In genomic region chr3:185658504-185658912, GRCh38 we compare ENCODE assay signal across 10 cellular contexts.
A peak's percentile ranks its signal among the peaks of the same experiment; 100 is the strongest.
DNase-seq lines count a peak whose midpoint lies in the region; ATAC-seq and TF ChIP-seq lines count a peak whose summit lies in the region.
"Had no signal": no experiment of that assay in that cellular context is flagged by ENCODE, and none has a peak within 500 bp of the region (broad histone marks: within the 10 kb centered on the region; RNA-seq: fewer than 3 reads in every experiment).

No MANE protein-coding gene starts in this region.

- no peak overlapping the region for H4K5ac ChIP-seq in H9 (ENCODE audit: insufficient read length, low read depth, low read length)

- peaks cover 40% of the 10 kb centered on the region for H3K36me3 ChIP-seq in A673 (ENCODE audit: insufficient read depth, low read length, poor library complexity, severe bottlenecking)

- CTCF ChIA-PET in A673 (lab: Charles Lee): interaction anchor here (0.7 to 3.1 kb wide), 3 partner anchors 110 to 319 kb away, joined by 3 to 26 read pairs (median 12); no protein-coding TSS in a partner anchor

- no peak overlapping the region for H3K56ac ChIP-seq in H9 (ENCODE audit: insufficient read length, low read depth, low read length)

- no TSS peak for BruUV-seq in A673 (replicated peaks; lab: Mats Ljungman, UMichigan)

- peaks cover 12% of the 10 kb centered on the region for H3K27me3 Mint-ChIP-seq in endothelial cell (ENCODE audit: unreplicated experiment)
- no peaks in the 10 kb centered on the region; the same call in 1 of the 2 replicates for H3K27me3 Mint-ChIP-seq in H9 (ENCODE audit: low read depth)

- no peak overlapping the region for H3K9ac ChIP-seq in H9 (ENCODE audit: extremely low read depth, insufficient read length, low read length)

- no peak overlapping the region for H2BK120ac ChIP-seq in H9 (ENCODE audit: low read depth, low read length, poor library complexity, severe bottlenecking)

- DNase-seq in A673 (ENCODE audit: low spot score): peak; percentile 14
- peak; percentile 97 for DNase-seq in LHCN-M2 (ENCODE audit: low read depth)
- no peak for DNase-seq in endothelial cell (ENCODE audit: low spot score)
- peak; percentile 90 for DNase-seq in myocyte (ENCODE audit: low read depth)
- no peak for DNase-seq in ecto neural progenitor cell (ENCODE audit: low spot score)
- no peak for DNase-seq in H9
- DNase-seq in iPS-NIHi11 (ENCODE audit: low spot score): no peak

- no peak overlapping the region for H4K8ac ChIP-seq in H9 (replicated peaks; ENCODE audit: insufficient read length, low read depth, low read length)

- H3K9me3 ChIP-seq in A673 (ENCODE audit: low read depth, low read length, poor library complexity, severe bottlenecking): no peaks in the 10 kb centered on the region
- no peaks in the 10 kb centered on the region for H3K9me3 ChIP-seq in H9 (ENCODE audit: control insufficient read depth, low read depth, low read length)
- H3K9me3 ChIP-seq: SJCRH30 had no signal

- no peak overlapping the region for H3K18ac ChIP-seq in H9 (ENCODE audit: insufficient read length, low read depth, low read length)

- no peak overlapping the region for H3K23ac ChIP-seq in H9 (ENCODE audit: insufficient read length, low read depth, low read length)

- H3K4me1 Mint-ChIP-seq in endothelial cell (ENCODE audit: unreplicated experiment) (peaks cover 7% of the 10 kb centered on the region), H9 (peaks cover 4 to 5% of the 10 kb centered on the region in 2 experiments)
- H3K4me1 Mint-ChIP-seq: central memory CD8-positive, alpha-beta T cell had no signal

- no CpG with 5 or more reads among the region's 8 CpGs for WGBS in H9 (ENCODE audit: extremely low coverage, insufficient read length, low lambda C conversion rate)

- H3K27ac Mint-ChIP-seq in endothelial cell (ENCODE audit: unreplicated experiment) (peak overlapping the region; percentile 22), H9 (peak overlapping the region in 1 of 3 experiments; percentile 64; a peak in 2 of 7 replicates)

- peaks cover 5% of the 10 kb centered on the region for H3K4me1 ChIP-seq in A673 (ENCODE audit: insufficient read depth, low read length, poor library complexity, severe bottlenecking)
- H3K4me1 ChIP-seq in H9 (ENCODE audit: insufficient read depth, low read length): no peaks in the 10 kb centered on the region
- H3K4me1 ChIP-seq: SJCRH30 had no signal

- POLR2A ChIA-PET in A673 (lab: Charles Lee; ENCODE audit: low non-redundant PET): interaction anchor here (0.6 kb wide), 1 partner anchor 904 kb away, joined by 3 read pairs; no protein-coding TSS in a partner anchor

- H4K91ac ChIP-seq in H9 (ENCODE audit: insufficient read length, low read depth, low read length): no peak overlapping the region

- TF ChIP-seq CTCF in A673 (conservative IDR thresholded peaks at IDR 0.05; ENCODE audit: low read depth, low read length) (no peak), endothelial cell (IDR thresholded peaks at IDR 0.05; ENCODE audit: unreplicated experiment) (no peak), H9 (conservative IDR thresholded peaks at IDR 0.05) (no peak)

- no peak overlapping the region for H2AK5ac ChIP-seq in H9 (ENCODE audit: insufficient read length, low read length)

- H3K79me1 ChIP-seq in H9 (ENCODE audit: insufficient read depth, low read depth, low read length, poor library complexity, severe bottlenecking): no peaks in the 10 kb centered on the region

- H2BK15ac ChIP-seq in H9 (ENCODE audit: low read depth, low read length): no peak overlapping the region

- H3K27me3 ChIP-seq in A673 (replicated peaks; ENCODE audit: insufficient read depth, low read depth, low read length, poor library complexity) (no peaks in the 10 kb centered on the region), H9 (ENCODE audit: insufficient read depth, low read length) (no peaks in the 10 kb centered on the region)
- H3K27me3 ChIP-seq: SJCRH30 had no signal

- no peak for ATAC-seq in HG03354 (IDR thresholded peaks at IDR 0.05; ENCODE audit: poor library complexity, severe bottlenecking, unreplicated experiment)

- H3K4me3 Mint-ChIP-seq in endothelial cell (ENCODE audit: unreplicated experiment): peak overlapping the region; percentile 70
- H3K4me3 Mint-ChIP-seq in H9: no peak overlapping the region
- H3K4me3 Mint-ChIP-seq: central memory CD8-positive, alpha-beta T cell had no signal

- H3K4me3 ChIP-seq in A673 (ENCODE audit: low read depth, low read length, poor library complexity, severe bottlenecking): no peak overlapping the region
- H3K4me3 ChIP-seq: SJCRH30 had no signal

- no peak overlapping the region for H3K4ac ChIP-seq in H9 (ENCODE audit: low read depth, low read length)

- no peak overlapping the region for H2BK20ac ChIP-seq in H9 (ENCODE audit: low read depth, low read length, poor library complexity, severe bottlenecking)

- intact Hi-C loops in A673 (cut with micrococcal nuclease; ENCODE audit: unreplicated experiment): no loop called here

- no peaks in the 10 kb centered on the region for H4K20me1 ChIP-seq in H9 (ENCODE audit: control insufficient read depth, insufficient read depth, insufficient read length)

- no peak overlapping the region for H2BK12ac ChIP-seq in H9 (ENCODE audit: insufficient read length, low read depth, low read length)

- no peaks in the 10 kb centered on the region for H3K23me2 ChIP-seq in H9 (ENCODE audit: insufficient read length, low read depth, low read length, poor library complexity, severe bottlenecking)

- no peaks in the 10 kb centered on the region for H3K9me3 Mint-ChIP-seq in endothelial cell (ENCODE audit: unreplicated experiment)
- no peaks in the 10 kb centered on the region for H3K9me3 Mint-ChIP-seq in H9
- H3K9me3 Mint-ChIP-seq: central memory CD8-positive, alpha-beta T cell had no signal

- H3K27ac ChIP-seq in A673 (ENCODE audit: low read depth, low read length, poor library complexity, severe bottlenecking) (no peak overlapping the region), H9 (ENCODE audit: insufficient read length, low read depth, low read length) (no peak overlapping the region)
- H3K27ac ChIP-seq: SJCRH30 had no signal

- H3K14ac ChIP-seq in H9 (ENCODE audit: insufficient read depth, low read length): no peak overlapping the region

- no peak overlapping the region for H3K4me2 ChIP-seq in H9 (ENCODE audit: insufficient read depth, insufficient read length, low read length)

- peaks cover 47% of the 10 kb centered on the region for H3K36me3 Mint-ChIP-seq in endothelial cell (ENCODE audit: low read depth, unreplicated experiment)
- peaks cover 15 to 64% (median 57%) of the 10 kb centered on the region in 3 experiments for H3K36me3 Mint-ChIP-seq in H9 (ENCODE audit: insufficient read depth in 1 of 3, low read depth in 3 of 3)

- no peaks in the 10 kb centered on the region for H3K79me2 ChIP-seq in H9 (ENCODE audit: insufficient read depth, low read length)

- no peak overlapping the region for H2AFZ ChIP-seq in H9 (ENCODE audit: low read length)

- H2BK5ac ChIP-seq in H9 (ENCODE audit: insufficient read length, low read length): no peak overlapping the region

- H3T11ph ChIP-seq in H9 (ENCODE audit: low read length): no peak overlapping the region

Comparison
In these comparisons a context has a peak if more than half of its experiments do, and no peak if none do; other contexts are left out.
1. DNase-seq: peak in A673 (single experiment), LHCN-M2 (single experiment) and myocyte (single experiment); none in endothelial cell (single experiment), ecto neural progenitor cell (single experiment), H9 (single experiment) and iPS-NIHi11 (single experiment).